Comparison of ENCODE assay signal across 25 cellular contexts in genomic region chr16:57153841-57154240, GRCh38.
"Had no signal": no experiment of that assay in that cellular context is flagged by ENCODE, and none has a peak within 500 bp of the region (broad histone marks: within the 10 kb centered on the region; RNA-seq: fewer than 3 reads in every experiment).

No MANE protein-coding gene starts in this region.

- DNase-seq: activated CD4-positive, alpha-beta T cell treated with anti-CD3 and anti-CD28 coated beads for 4 hours; activated CD4-positive, alpha-beta T cell treated with anti-CD3 and anti-CD28 coated beads, Interleukin-2, amount 50 U/mL, for 48 hours; activated CD4-positive, CD25-positive, alpha-beta regulatory T cell; activated gamma-delta T cell; activated naive CD4-positive, alpha-beta T cell treated with anti-CD3 and anti-CD28 coated beads, Interleukin-2, amount 50 U/mL, for 16 hours; activated naive CD8-positive, alpha-beta T cell treated with anti-CD3 and anti-CD28 coated beads, Interleukin-2, amount 50 U/mL, for 24 hours; activated T-cell treated with anti-CD3 and anti-CD28 coated beads, Interleukin-2, amount 50 U/mL, for 48 hours; anterior cingulate cortex; body of pancreas; foreskin melanocyte; immature natural killer cell; naive thymus-derived CD8-positive, alpha-beta T cell; pancreas; psoas muscle; right cardiac atrium; small intestine; stimulated activated CD4-positive, alpha-beta T cell treated with anti-CD3 and anti-CD28 coated beads, Interleukin-2, amount 100 ng/mL, for 24 hours; stimulated activated naive B cell treated with anti-CD40 and anti-IgM and Interleukin-4, amounts not matched to agents 10 μg/mL and 1 μg/mL and 100 μg/mL, for 72 hours; upper lobe of left lung had no signal

- H3K27me3 ChIP-seq: body of pancreas, pancreas, upper lobe of left lung had no signal

- H3K4me3 ChIP-seq: body of pancreas, lung, pancreas, psoas muscle, thoracic aorta, upper lobe of left lung had no signal

- H3K9me3 ChIP-seq: body of pancreas, pancreas, psoas muscle, thoracic aorta, upper lobe of left lung had no signal

- ATAC-seq: activated naive CD8-positive, alpha-beta T cell treated with anti-CD3 and anti-CD28 coated beads, Interleukin-2, amount 50 U/mL, for 24 hours; body of pancreas; left lobe of liver; naive thymus-derived CD8-positive, alpha-beta T cell; pancreas; psoas muscle; right cardiac atrium; stimulated activated naive B cell treated with anti-CD40 and anti-IgM and Interleukin-4, amounts not matched to agents 10 μg/mL and 1 μg/mL and 100 μg/mL, for 72 hours had no signal

- H3K27ac ChIP-seq: body of pancreas, pancreas, psoas muscle, thoracic aorta, upper lobe of left lung had no signal

- H3K27ac Mint-ChIP-seq: activated naive CD8-positive, alpha-beta T cell treated with anti-CD3 and anti-CD28 coated beads, Interleukin-2, amount 50 U/mL, for 24 hours; mesothelial cell of epicardium; stimulated activated naive B cell treated with anti-CD40 and anti-IgM and Interleukin-4, amounts not matched to agents 10 μg/mL and 1 μg/mL and 100 μg/mL, for 72 hours; T-helper 1 cell treated with Interleukin-12 subunit alpha and Interleukin-12 subunit beta and Interleukin-4 antibody, amounts not matched to agents 30 μg/mL and 1 μg/mL, for 36 hours had no signal

- H3K4me1 ChIP-seq: pancreas, psoas muscle had no signal

- H3K4me3 Mint-ChIP-seq: activated naive CD8-positive, alpha-beta T cell treated with anti-CD3 and anti-CD28 coated beads, Interleukin-2, amount 50 U/mL, for 24 hours; immature natural killer cell; mesothelial cell of epicardium; naive thymus-derived CD8-positive, alpha-beta T cell; stimulated activated naive B cell treated with anti-CD40 and anti-IgM and Interleukin-4, amounts not matched to agents 10 μg/mL and 1 μg/mL and 100 μg/mL, for 72 hours; T-helper 1 cell treated with Interleukin-12 subunit alpha and Interleukin-12 subunit beta and Interleukin-4 antibody, amounts not matched to agents 30 μg/mL and 1 μg/mL, for 36 hours had no signal

- H3K4me1 Mint-ChIP-seq: immature natural killer cell; mesothelial cell of epicardium; stimulated activated naive B cell treated with anti-CD40 and anti-IgM and Interleukin-4, amounts not matched to agents 10 μg/mL and 1 μg/mL and 100 μg/mL, for 72 hours had no signal

- H3K9me3 Mint-ChIP-seq: activated naive CD8-positive, alpha-beta T cell treated with anti-CD3 and anti-CD28 coated beads, Interleukin-2, amount 50 U/mL, for 24 hours; immature natural killer cell; naive thymus-derived CD8-positive, alpha-beta T cell; stimulated activated naive B cell treated with anti-CD40 and anti-IgM and Interleukin-4, amounts not matched to agents 10 μg/mL and 1 μg/mL and 100 μg/mL, for 72 hours; T-helper 1 cell treated with Interleukin-12 subunit alpha and Interleukin-12 subunit beta and Interleukin-4 antibody, amounts not matched to agents 30 μg/mL and 1 μg/mL, for 36 hours had no signal

- H3K27me3 Mint-ChIP-seq: activated naive CD8-positive, alpha-beta T cell treated with anti-CD3 and anti-CD28 coated beads, Interleukin-2, amount 50 U/mL, for 24 hours; naive thymus-derived CD8-positive, alpha-beta T cell; stimulated activated naive B cell treated with anti-CD40 and anti-IgM and Interleukin-4, amounts not matched to agents 10 μg/mL and 1 μg/mL and 100 μg/mL, for 72 hours had no signal

- FAIRE-seq: endometrium, pancreas, small intestine had no signal
